ENCODE assay signal across 17 cellular contexts in genomic region chr1:69258842-69259241, GRCh38.
DNase-seq lines count a peak whose midpoint lies in the region; ATAC-seq and TF ChIP-seq lines count a peak whose summit lies in the region.
"Had no signal": no experiment of that assay in that cellular context is flagged by ENCODE, and none has a peak within 500 bp of the region (broad histone marks: within the 10 kb centered on the region; RNA-seq: fewer than 3 reads in every experiment).

No MANE protein-coding gene starts in this region.

- H3K9me3 ChIP-seq in neural cell (ENCODE audit: low read length) (no peaks in the 10 kb centered on the region), vagina (no peaks in the 10 kb centered on the region), tibial artery (no peaks in the 10 kb centered on the region)
- H3K9me3 ChIP-seq: Peyer's patch had no signal

- H3K27ac ChIP-seq in neural cell (ENCODE audit: low read length): peak overlapping the region; percentile 92
- no peak overlapping the region for H3K27ac ChIP-seq in vagina
- H3K27ac ChIP-seq in tibial artery: no peak overlapping the region
- H3K27ac ChIP-seq: 22Rv1, Peyer's patch had no signal

- no peaks in the 10 kb centered on the region for H3K9me2 ChIP-seq in neural cell (ENCODE audit: insufficient read depth, low read length)

- intact Hi-C loops in Right ventricle myocardium inferior (cut with DNase I): no loop called here
- intact Hi-C loops in vagina (cut with DNase I): no loop called here
- intact Hi-C loops in tibial artery (cut with DNase I; ENCODE audit: low total_unique reads): no loop called here

- no peak for TF ChIP-seq POLR2A in vagina (IDR thresholded peaks at IDR 0.05)

- peak overlapping the region; percentile 22 for H3K4me2 ChIP-seq in neural cell (ENCODE audit: low read length)
- H3K4me2 ChIP-seq: GM23338 had no signal

- H4K20me1 ChIP-seq in neural cell (ENCODE audit: insufficient read depth): no peaks in the 10 kb centered on the region

- H3K27me3 ChIP-seq in neural cell (ENCODE audit: insufficient read depth, low read depth, low read length): no peaks in the 10 kb centered on the region
- H3K27me3 ChIP-seq in vagina: no peaks in the 10 kb centered on the region
- H3K27me3 ChIP-seq in tibial artery: no peaks in the 10 kb centered on the region
- H3K27me3 ChIP-seq: Peyer's patch had no signal

- peak overlapping the region; percentile 44 for H3K9ac ChIP-seq in neural cell (ENCODE audit: low read length)

- TF ChIP-seq CTCF in neural cell (IDR thresholded peaks at IDR 0.05; ENCODE audit: poor library complexity, severe bottlenecking) (peak; percentile 24), vagina (IDR thresholded peaks at IDR 0.05) (no peak), tibial artery (IDR thresholded peaks at IDR 0.05) (no peak)

- no peak for ATAC-seq in Right ventricle myocardium inferior
- ATAC-seq: GM23338 had no signal

- no peaks in the 10 kb centered on the region for H3K79me2 ChIP-seq in neural cell (replicated peaks; ENCODE audit: insufficient read depth, low read length)

- peaks cover 4% of the 10 kb centered on the region for H3K4me1 ChIP-seq in vagina
- H3K4me1 ChIP-seq in tibial artery: peaks cover 0 to 2% (median under 1%) of the 10 kb centered on the region in 4 donors
- H3K4me1 ChIP-seq: Peyer's patch had no signal

- H3K36me3 ChIP-seq in neural cell (ENCODE audit: insufficient read depth, low read length) (no peaks in the 10 kb centered on the region), vagina (no peaks in the 10 kb centered on the region), tibial artery (no peaks in the 10 kb centered on the region)
- H3K36me3 ChIP-seq: Peyer's patch had no signal

- TF ChIP-seq EP300 in neural cell (conservative IDR thresholded peaks at IDR 0.05; ENCODE audit: poor library complexity, severe bottlenecking): peak; percentile 98

- H3F3A ChIP-seq in neural cell (ENCODE audit: insufficient read depth, low read length, poor library complexity, severe bottlenecking): peaks cover 3% of the 10 kb centered on the region

- peak overlapping the region; percentile 5 for H3K4me3 ChIP-seq in neural cell (ENCODE audit: low read length)
- H3K4me3 ChIP-seq in vagina: no peak overlapping the region
- H3K4me3 ChIP-seq in tibial artery: no peak overlapping the region
- H3K4me3 ChIP-seq: GM23338, Peyer's patch had no signal

- DNase-seq in DMS153 (lab: John Stamatoyannopoulos, UW) (peak; percentile 30), DMS153 treated with DMSO at 0.1 percent for 48 hours (lab: John Stamatoyannopoulos, UW; ENCODE audit: unreplicated experiment) (no peak), HT-29 (ENCODE audit: low spot score) (peak; percentile 16), NCI-H774 (lab: John Stamatoyannopoulos, UW) (peak; percentile 19), Right ventricle myocardium inferior (ENCODE audit: missing footprints) (no peak), vagina (ENCODE audit: extremely low spot score in 2 of 2) (no peak), tibial artery (no peak)
- DNase-seq: AML-193, GF-D8, HCEC 1CT, Karpas-422, MM.1S, NCI-H1092, Peyer's patch had no signal

- peak; percentile 53 for TF ChIP-seq RAD21 in neural cell (conservative IDR thresholded peaks at IDR 0.05)

- no peak overlapping the region for H2AFZ ChIP-seq in neural cell (ENCODE audit: low read depth, low read length)
- H2AFZ ChIP-seq: GM23338 had no signal

TF ChIP-seq in neural cell, 6 proteins besides CTCF, POLR2A, EP300 and RAD21:
- TF ChIP-seq TAF1 (IDR thresholded peaks at IDR 0.05; ENCODE audit: low read depth) (no peak), SMC3 (conservative IDR thresholded peaks at IDR 0.05; ENCODE audit: poor library complexity) (peak; percentile 57), POLR2AphosphoS5 (IDR thresholded peaks at IDR 0.05) (peak; percentile 93), REST (IDR thresholded peaks at IDR 0.05; ENCODE audit: borderline replicate concordance) (peak; percentile 90), EZH2 (IDR thresholded peaks at IDR 0.05; ENCODE audit: borderline replicate concordance, insufficient read depth, low read length, poor library complexity, severe bottlenecking) (no peak)

Comparison
In these comparisons a context has a peak if more than half of its experiments do, and no peak if none do; other contexts are left out.
1. DNase-seq: peak in DMS153 (single experiment), HT-29 (single experiment) and NCI-H774 (single experiment); none in DMS153 treated with DMSO at 0.1 percent for 48 hours (single experiment), Right ventricle myocardium inferior (single experiment), vagina (0 of 2) and tibial artery (0 of 2).